Comparison of ENCODE assay signal across 8 cellular contexts in the genomic region with DNA sequence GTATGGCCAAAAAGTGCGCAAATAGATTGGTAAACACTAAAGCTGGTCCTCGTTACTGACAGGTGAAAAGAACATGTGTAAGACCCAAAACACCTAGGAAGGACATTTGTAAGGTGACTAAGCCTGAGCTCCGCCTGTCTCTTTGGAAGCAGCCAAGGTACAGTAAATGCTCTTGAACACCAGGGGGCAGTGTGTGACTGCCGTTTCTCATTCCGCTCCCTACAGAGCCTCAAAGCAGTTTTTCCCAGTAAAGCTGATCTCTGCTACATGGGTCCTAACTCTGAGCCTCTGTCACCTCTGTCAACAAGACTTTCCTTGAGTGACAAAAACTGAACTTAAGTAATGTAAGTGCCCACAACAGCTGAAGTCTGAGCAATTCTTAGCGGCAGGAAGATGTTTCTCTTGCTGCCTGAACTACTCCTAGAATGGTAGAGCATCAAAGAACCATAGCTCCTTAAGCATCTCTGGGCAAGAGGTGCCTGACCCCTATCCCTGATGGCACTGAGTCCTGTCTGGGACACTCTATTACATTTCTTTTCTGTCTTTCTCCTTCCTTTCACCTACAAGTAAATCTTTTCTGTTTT.
DNase-seq lines count a peak whose midpoint lies in the region; ATAC-seq and TF ChIP-seq lines count a peak whose summit lies in the region.

No MANE protein-coding gene starts in this region.

- CTCF ChIA-PET in HEK293 (lab: Yijun Ruan, JAX): interaction anchor here (0.5 to 8.4 kb wide), 93 partner anchors 9 to 1898 kb away, joined by 3 to 117 read pairs (median 3); a partner anchor contains a TSS

- peak; percentile 43 for TF ChIP-seq CTCF in HEK293 (tag by site-specific recombination; IDR thresholded peaks at IDR 0.05)
- TF ChIP-seq CTCF in hepatocyte (IDR thresholded peaks at IDR 0.05; ENCODE audit: poor library complexity): peak; percentile 90
- TF ChIP-seq CTCF in gastrocnemius medialis (IDR thresholded peaks at IDR 0.05 in 4 of 5, conservative IDR thresholded peaks at IDR 0.05 in 1 of 5): peak; percentile 74 to 90 (median 83)

- WGBS in hepatocyte (ENCODE audit: low lambda C conversion rate, missing lambda C conversion rate): 14% methylated on average over 6 of the region's 6 CpGs

- POLR2A ChIA-PET in HEK293 (lab: Yijun Ruan, JAX): no interaction called here

- no peaks in the 10 kb centered on the region for H3K36me3 ChIP-seq in HEK293 (ENCODE audit: control insufficient read depth in 2 of 2, insufficient read depth in 1 of 2, low read length in 2 of 2)
- no peaks in the 10 kb centered on the region for H3K36me3 ChIP-seq in MG63
- H3K36me3 ChIP-seq in hepatocyte (replicated peaks; ENCODE audit: insufficient read depth, low read depth): no peaks in the 10 kb centered on the region
- no peaks in the 10 kb centered on the region for H3K36me3 ChIP-seq in gastrocnemius medialis

- H3K27me3 ChIP-seq in MG63: no peaks in the 10 kb centered on the region
- no peaks in the 10 kb centered on the region for H3K27me3 ChIP-seq in hepatocyte
- H3K27me3 ChIP-seq in gastrocnemius medialis: no peaks in the 10 kb centered on the region

- in situ Hi-C loops in gastrocnemius medialis (cut with MboI; ENCODE audit: low sequenced_read_pairs in 4 of 4): loop anchor here (5.0 to 10.0 kb wide), 3 partner anchors 891 to 904 kb away; no protein-coding TSS in a partner anchor

- no peak overlapping the region for H3K4me2 ChIP-seq in hepatocyte

- H3K4me3 ChIP-seq in HEK293 (ENCODE audit: low read depth, low read length) (no peak overlapping the region), MG63 (no peak overlapping the region), hepatocyte (no peak overlapping the region), gastrocnemius medialis (no peak overlapping the region)

- H4K20me1 ChIP-seq in hepatocyte (ENCODE audit: insufficient read depth, poor library complexity, severe bottlenecking): no peaks in the 10 kb centered on the region

- H3K9me2 ChIP-seq in hepatocyte (replicated peaks; ENCODE audit: insufficient read depth): no peaks in the 10 kb centered on the region

- no peaks in the 10 kb centered on the region for H3K4me1 ChIP-seq in HEK293 (ENCODE audit: control insufficient read depth, insufficient read depth, low read length)
- H3K4me1 ChIP-seq in hepatocyte (ENCODE audit: insufficient read depth): peaks cover 13% of the 10 kb centered on the region
- peaks cover 0 to 3% of the 10 kb centered on the region in 2 donors for H3K4me1 ChIP-seq in gastrocnemius medialis

- DNase-seq in NCI-H1436 (lab: John Stamatoyannopoulos, UW) (peak; percentile 38), NCI-H1436 treated with DMSO at 0.1 percent for 48 hours (lab: John Stamatoyannopoulos, UW) (no peak), MG63 (peak; percentile 49), SKM-1 treated with dmso at 0.1 percent for 144 hours (lab: John Stamatoyannopoulos, UW; ENCODE audit: unreplicated experiment) (peak; percentile 62), amygdala (lab: John Stamatoyannopoulos, UW) (peak in 50 of 56 donors; percentile 5 to 83 (median 35)), hepatocyte (ENCODE audit: low spot score) (peak; percentile 90), gastrocnemius medialis (peak; percentile 38 to 53)

- H2AFZ ChIP-seq in hepatocyte: no peak overlapping the region

- ATAC-seq in gastrocnemius medialis: peak; percentile 87 to 89

- no peaks in the 10 kb centered on the region for H3K9me3 ChIP-seq in HEK293 (ENCODE audit: control insufficient read depth, insufficient read depth, low read depth, low read length)
- H3K9me3 ChIP-seq in MG63: no peaks in the 10 kb centered on the region
- H3K9me3 ChIP-seq in hepatocyte (ENCODE audit: low read depth): no peaks in the 10 kb centered on the region
- H3K9me3 ChIP-seq in gastrocnemius medialis: no peaks in the 10 kb centered on the region

- no peak overlapping the region for H3K27ac ChIP-seq in HEK293 (ENCODE audit: extremely low read depth, low read depth, low read length)
- no peak overlapping the region for H3K27ac ChIP-seq in hepatocyte
- no peak overlapping the region for H3K27ac ChIP-seq in gastrocnemius medialis

- TF ChIP-seq POLR2A in gastrocnemius medialis (IDR thresholded peaks at IDR 0.05): no peak

- intact Hi-C loops in gastrocnemius medialis (cut with DNase I; ENCODE audit: low total_unique reads): loop anchor here (1.0 to 5.0 kb wide), 3 partner anchors 901 to 1321 kb away; no protein-coding TSS in a partner anchor

- no peaks in the 10 kb centered on the region for H3K79me2 ChIP-seq in hepatocyte

TF ChIP-seq in HEK293, 187 proteins besides CTCF, POLR2A, EP300 and RAD21:
- TF ChIP-seq, protein P1, sequence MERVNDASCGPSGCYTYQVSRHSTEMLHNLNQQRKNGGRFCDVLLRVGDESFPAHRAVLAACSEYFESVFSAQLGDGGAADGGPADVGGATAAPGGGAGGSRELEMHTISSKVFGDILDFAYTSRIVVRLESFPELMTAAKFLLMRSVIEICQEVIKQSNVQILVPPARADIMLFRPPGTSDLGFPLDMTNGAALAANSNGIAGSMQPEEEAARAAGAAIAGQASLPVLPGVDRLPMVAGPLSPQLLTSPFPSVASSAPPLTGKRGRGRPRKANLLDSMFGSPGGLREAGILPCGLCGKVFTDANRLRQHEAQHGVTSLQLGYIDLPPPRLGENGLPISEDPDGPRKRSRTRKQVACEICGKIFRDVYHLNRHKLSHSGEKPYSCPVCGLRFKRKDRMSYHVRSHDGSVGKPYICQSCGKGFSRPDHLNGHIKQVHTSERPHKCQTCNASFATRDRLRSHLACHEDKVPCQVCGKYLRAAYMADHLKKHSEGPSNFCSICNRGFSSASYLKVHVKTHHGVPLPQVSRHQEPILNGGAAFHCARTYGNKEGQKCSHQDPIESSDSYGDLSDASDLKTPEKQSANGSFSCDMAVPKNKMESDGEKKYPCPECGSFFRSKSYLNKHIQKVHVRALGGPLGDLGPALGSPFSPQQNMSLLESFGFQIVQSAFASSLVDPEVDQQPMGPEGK (tag by site-specific recombination; IDR thresholded peaks at IDR 0.05): no peak
- TF ChIP-seq ZNF473 (tag by site-specific recombination; IDR thresholded peaks at IDR 0.05) (no peak), ZNF654 (tag by site-specific recombination; IDR thresholded peaks at IDR 0.05; ENCODE audit: low read depth) (peak; percentile 72)
TF ChIP-seq in HEK293: peak in this region for 1.
